8 cellular contexts compared by ENCODE assay signal in the genomic region with DNA sequence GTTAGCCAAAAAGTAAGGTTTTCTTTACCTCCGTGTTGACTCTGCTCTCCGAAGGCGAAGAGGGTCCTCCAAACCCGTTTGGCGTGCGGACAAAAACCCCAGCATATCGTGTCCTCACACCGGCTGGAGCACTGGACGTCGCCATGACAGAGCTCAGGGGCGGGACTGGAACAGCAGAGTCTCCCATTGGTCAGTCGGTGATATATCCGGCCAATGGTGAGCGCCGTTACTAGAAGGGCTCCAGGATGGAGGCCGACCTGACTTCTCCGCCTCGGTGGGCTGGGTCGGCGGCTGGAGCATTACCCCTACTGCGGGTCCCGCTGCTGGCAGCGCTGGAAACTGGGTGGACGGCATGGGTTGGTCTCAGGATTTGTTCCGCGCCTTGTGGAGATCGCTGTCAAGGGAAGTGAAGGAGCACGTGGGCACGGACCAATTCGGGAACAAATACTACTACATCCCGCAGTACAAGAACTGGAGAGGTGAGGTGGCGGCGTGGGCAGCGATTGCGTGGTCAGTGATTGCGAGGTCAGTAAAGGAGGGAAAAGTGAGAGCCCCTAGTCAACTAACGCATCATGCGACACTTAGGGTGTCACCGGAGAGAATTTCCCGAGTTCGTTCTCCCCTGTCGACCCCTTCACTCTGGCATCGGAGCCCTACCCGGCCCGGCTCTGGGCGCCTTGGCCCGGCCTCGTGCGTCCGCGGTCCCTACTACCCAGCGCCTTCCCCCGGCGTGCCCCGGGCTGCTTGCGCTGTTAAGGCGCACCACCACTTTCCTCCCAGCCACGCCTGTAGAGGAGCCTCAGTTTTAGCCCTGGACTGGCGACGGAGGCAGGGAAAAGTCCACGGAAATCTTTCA. TPM values are rescaled to one million over a fixed set of nuclear protein-coding genes. Genes with fewer than 3 reads are reported as not detected.
A peak's percentile ranks its signal among the peaks of the same experiment; 100 is the strongest.
DNase-seq lines count a peak whose midpoint lies in the region; ATAC-seq, FAIRE-seq and TF ChIP-seq lines count a peak whose summit lies in the region.

Gene ERCC8 (minus strand): TSS at position 167 of the 856 bp plus-strand sequence. CDS start 62 bp downstream, at position 105.
A gene with protein sequence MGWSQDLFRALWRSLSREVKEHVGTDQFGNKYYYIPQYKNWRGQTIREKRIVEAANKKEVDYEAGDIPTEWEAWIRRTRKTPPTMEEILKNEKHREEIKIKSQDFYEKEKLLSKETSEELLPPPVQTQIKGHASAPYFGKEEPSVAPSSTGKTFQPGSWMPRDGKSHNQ (plus strand): TSS at position 302 of the 856 bp plus-strand sequence. CDS start 51 bp downstream, at position 353.

- peak within 1 kb of the TSS; percentile 36 to 75 for H3K27ac ChIP-seq in kidney (ENCODE audit: low read depth in 2 of 2, low read length in 2 of 2)

- DNase-seq in AG20443 (ENCODE audit: low spot score) (peak; percentile 97), NCI-H446 (lab: John Stamatoyannopoulos, UW) (peak; percentile 77 to 88), cerebellum (ENCODE audit: low spot score) (peak; percentile 95), kidney (peak; percentile 96)
- DNase-seq in stimulated activated CD4-positive, alpha-beta T cell treated with anti-CD3 and anti-CD28 coated beads, Interleukin-15, amount 100 ng/mL, for 1 hour (ENCODE audit: low read depth in 1 of 2, low spot score in 1 of 2) = peak; percentile 71 to 77

- no peaks in the 10 kb centered on the region for H3K36me3 ChIP-seq in kidney (ENCODE audit: control insufficient read depth in 1 of 2, insufficient read depth in 2 of 2, low read length in 2 of 2)

- FAIRE-seq in kidney (lab: Jason Lieb, UNC) = peak; percentile 29

- intact Hi-C loops in kidney (cut with DNase I) = no loop called here

- H3K9ac ChIP-seq in kidney (ENCODE audit: low read length in 2 of 2) = peak within 1 kb of the TSS; percentile 76 to 94

- no peaks in the 10 kb centered on the region for H3K9me3 ChIP-seq in kidney (ENCODE audit: control insufficient read depth in 1 of 2, low read length in 2 of 2)

- peak within 1 kb of the TSS; percentile 97 for H3K4me3 ChIP-seq in kidney (ENCODE audit: low read length in 2 of 2)

- no peak for TF ChIP-seq CTCF in kidney (IDR thresholded peaks at IDR 0.05; ENCODE audit: borderline replicate concordance, extremely low read depth, insufficient read depth)

- peak; percentile 99 for ATAC-seq in GM19043 (IDR thresholded peaks at IDR 0.05; ENCODE audit: low read depth, unreplicated experiment)
- peak; percentile 99 for ATAC-seq in HG03354 (IDR thresholded peaks at IDR 0.05; ENCODE audit: poor library complexity, severe bottlenecking, unreplicated experiment)
- ATAC-seq in activated CD4-positive, CD25-positive, alpha-beta regulatory T cell treated with anti-CD3 and anti-CD28 coated beads, Interleukin-2, amount 50 U/mL, for 24 hours = peak; percentile 99 to 100

- peaks cover 0 to 7% of the 10 kb centered on the region in 2 donors for H3K4me1 ChIP-seq in kidney (ENCODE audit: control insufficient read depth in 1 of 2, insufficient read depth in 1 of 2, low read depth in 1 of 2, low read length in 2 of 2)

RNA-seq across cellular contexts. Expression of gene ERCC8, which starts in this region (rescaled TPM):
- total RNA-seq in cerebellum = 35.1 TPM
- 11.5 TPM for total RNA-seq in kidney
- polyA plus RNA-seq in kidney (ENCODE audit: insufficient read depth, low read depth, low replicate concordance) = 6.6 TPM

RNA-seq across cellular contexts. Expression of the second gene that starts in this region (rescaled TPM):
- total RNA-seq in cerebellum = 8.2 TPM
- total RNA-seq in kidney = 23.7 TPM
- polyA plus RNA-seq in kidney (ENCODE audit: insufficient read depth, low read depth, low replicate concordance) = 47.5 TPM

Comparison
In these comparisons a context has a peak if more than half of its experiments do, and no peak if none do; other contexts are left out.
1. Peak in every context shown above with its lines: DNase-seq, ATAC-seq, H3K4me3 ChIP-seq and H3K27ac ChIP-seq.